21 cellular contexts compared by ENCODE assay signal in genomic region chr4:113145147-113145518, GRCh38.
DNase-seq lines count a peak whose midpoint lies in the region; ATAC-seq, FAIRE-seq and TF ChIP-seq lines count a peak whose summit lies in the region.
"Had no signal": no experiment of that assay in that cellular context is flagged by ENCODE, and none has a peak within 500 bp of the region (broad histone marks: within the 10 kb centered on the region; RNA-seq: fewer than 3 reads in every experiment).

No MANE protein-coding gene starts in this region.

- TF ChIP-seq CTCF in GM23338 (conservative IDR thresholded peaks at IDR 0.05; ENCODE audit: low read depth in 2 of 2) (no peak), astrocyte (IDR thresholded peaks at IDR 0.05; ENCODE audit: insufficient read depth, low read depth, low read length) (no peak), gastrocnemius medialis (IDR thresholded peaks at IDR 0.05 in 4 of 5, conservative IDR thresholded peaks at IDR 0.05 in 1 of 5) (no peak), gastroesophageal sphincter (IDR thresholded peaks at IDR 0.05) (no peak)

- H3K36me3 ChIP-seq in GM23338 (ENCODE audit: insufficient read depth) (no peaks in the 10 kb centered on the region), astrocyte (ENCODE audit: insufficient read depth, low read length) (no peaks in the 10 kb centered on the region), mesendoderm (ENCODE audit: control insufficient read depth, insufficient read depth, low read length) (no peaks in the 10 kb centered on the region), gastrocnemius medialis (no peaks in the 10 kb centered on the region), gastroesophageal sphincter (no peaks in the 10 kb centered on the region)

- no peak overlapping the region for H3K4ac ChIP-seq in mesendoderm (ENCODE audit: low read depth, low read length)

- H3K4me1 ChIP-seq in GM23338 (ENCODE audit: insufficient read depth): peaks cover 66% of the 10 kb centered on the region
- peaks cover 17% of the 10 kb centered on the region for H3K4me1 ChIP-seq in astrocyte (ENCODE audit: insufficient read depth, low read length)
- H3K4me1 ChIP-seq in mesendoderm (ENCODE audit: control insufficient read depth, low read depth, low read length): peaks cover 11% of the 10 kb centered on the region
- peaks cover 16 to 33% of the 10 kb centered on the region in 2 donors for H3K4me1 ChIP-seq in gastrocnemius medialis
- H3K4me1 ChIP-seq in gastroesophageal sphincter: peaks cover 0 to 21% (median 0%) of the 10 kb centered on the region in 3 donors

- H2BK5ac ChIP-seq in mesendoderm (ENCODE audit: low read length): no peak overlapping the region

- H3K36me3 Mint-ChIP-seq in GM23338 (ENCODE audit: low read depth) (0 out of 3 replicates have a peak, but pooled peaks cover under 1% of the 10 kb centered on the region), astrocyte (ENCODE audit: low read depth, unreplicated experiment) (peaks cover 2% of the 10 kb centered on the region)

- H3K9me3 ChIP-seq in astrocyte (ENCODE audit: insufficient read depth, low read depth, low read length) (no peaks in the 10 kb centered on the region), gastrocnemius medialis (no peaks in the 10 kb centered on the region), gastroesophageal sphincter (no peaks in the 10 kb centered on the region)

- H4K20me1 ChIP-seq in GM23338 (replicated peaks; ENCODE audit: insufficient read depth) (no peaks in the 10 kb centered on the region), astrocyte (ENCODE audit: insufficient read depth, low read length) (no peaks in the 10 kb centered on the region)

- no peaks in the 10 kb centered on the region for H3K79me1 ChIP-seq in mesendoderm (ENCODE audit: low read length)

- H3K4me3 ChIP-seq in GM23338 (peak overlapping the region; percentile 12), astrocyte (ENCODE audit: insufficient read depth, low read depth, low read length) (no peak overlapping the region), mesendoderm (ENCODE audit: low read length) (no peak overlapping the region), gastrocnemius medialis (peak overlapping the region in 3 of 4 donors; percentile 56 to 59 (median 58)), gastroesophageal sphincter (no peak overlapping the region)

- ATAC-seq in GM23338: no peak
- ATAC-seq in gastrocnemius medialis: no peak
- no peak for ATAC-seq in GM21528 (IDR thresholded peaks at IDR 0.05; ENCODE audit: low FRiP score, unreplicated experiment)
- ATAC-seq in gastroesophageal sphincter: no peak
- ATAC-seq: activated CD8-positive, alpha-beta T cell treated with anti-CD3 and anti-CD28 coated beads, Interleukin-2, amount 10 ng/mL, durations not matched to agents 7 days and 5 days had no signal

- H3K4me1 Mint-ChIP-seq in GM23338 (peaks cover 72% of the 10 kb centered on the region), astrocyte (ENCODE audit: low read depth, unreplicated experiment) (peaks cover 44% of the 10 kb centered on the region)

- peak overlapping the region; percentile 57 for H3K56ac ChIP-seq in mesendoderm (ENCODE audit: low read length)

- no peak overlapping the region for H2BK120ac ChIP-seq in mesendoderm (ENCODE audit: low read depth, low read length)

- peaks cover 7% of the 10 kb centered on the region for H3K27me3 Mint-ChIP-seq in GM23338 (ENCODE audit: insufficient read depth, low read depth, poor library complexity)
- H3K27me3 Mint-ChIP-seq in astrocyte (ENCODE audit: low read depth, unreplicated experiment): no peaks in the 10 kb centered on the region

- H3K79me2 ChIP-seq in GM23338 (replicated peaks; ENCODE audit: insufficient read depth) (no peaks in the 10 kb centered on the region), astrocyte (ENCODE audit: insufficient read depth, low read length) (no peaks in the 10 kb centered on the region), mesendoderm (ENCODE audit: control insufficient read depth, insufficient read depth, low read length) (no peaks in the 10 kb centered on the region)

- no peak for TF ChIP-seq EP300 in gastroesophageal sphincter (IDR thresholded peaks at IDR 0.05)

- no peak for TF ChIP-seq POLR2A in gastrocnemius medialis (IDR thresholded peaks at IDR 0.05)
- no peak for TF ChIP-seq POLR2A in gastroesophageal sphincter (IDR thresholded peaks at IDR 0.05)

- no peaks in the 10 kb centered on the region for H3K9me3 Mint-ChIP-seq in GM23338
- H3K9me3 Mint-ChIP-seq in astrocyte (ENCODE audit: unreplicated experiment): no peaks in the 10 kb centered on the region

- no peak for FAIRE-seq in astrocyte (lab: Jason Lieb, UNC)
- FAIRE-seq: frontal cortex, H54, HTR-8/SVneo had no signal

- no peak overlapping the region for H4K8ac ChIP-seq in mesendoderm (ENCODE audit: low read depth, low read length)

- H3F3A ChIP-seq in GM23338 (replicated peaks; ENCODE audit: low read depth): no peaks in the 10 kb centered on the region

- H3K27me3 ChIP-seq in GM23338 (ENCODE audit: insufficient read depth) (no peaks in the 10 kb centered on the region), astrocyte (ENCODE audit: insufficient read depth, low read length) (no peaks in the 10 kb centered on the region), mesendoderm (ENCODE audit: insufficient read depth, low read length, poor library complexity) (no peaks in the 10 kb centered on the region), gastrocnemius medialis (no peaks in the 10 kb centered on the region), gastroesophageal sphincter (no peaks in the 10 kb centered on the region)

- H3K18ac ChIP-seq in mesendoderm (ENCODE audit: low read length): no peak overlapping the region

- H4K5ac ChIP-seq in mesendoderm (ENCODE audit: low read length): no peak overlapping the region

- intact Hi-C loops in gastrocnemius medialis (cut with DNase I; ENCODE audit: low total_unique reads): loop anchor here (5.0 to 10.0 kb wide), 3 partner anchors 37 to 910 kb away; partner anchors contain the start of gene AP1AR

- no peak overlapping the region for H2AK5ac ChIP-seq in mesendoderm (ENCODE audit: low read length)

- H3K4me3 Mint-ChIP-seq in GM23338 (peak overlapping the region; percentile 69), astrocyte (ENCODE audit: unreplicated experiment) (peak overlapping the region; percentile 65)
- H3K4me3 Mint-ChIP-seq: activated CD8-positive, alpha-beta T cell treated with anti-CD3 and anti-CD28 coated beads, Interleukin-2, amount 10 ng/mL, durations not matched to agents 7 days and 5 days had no signal

- in situ Hi-C loops in gastrocnemius medialis (cut with MboI; ENCODE audit: low sequenced_read_pairs in 4 of 4): no loop called here

- H3K27ac ChIP-seq in GM23338 (ENCODE audit: low read depth) (peak overlapping the region; percentile 84), astrocyte (ENCODE audit: low read depth, low read length) (no peak overlapping the region), mesendoderm (ENCODE audit: low read depth, low read length) (no peak overlapping the region), gastrocnemius medialis (peak overlapping the region; percentile 86 to 90 (median 88)), gastroesophageal sphincter (peak overlapping the region in 1 of 4 donors; percentile 34)

- H3K27ac Mint-ChIP-seq in GM23338 (peak overlapping the region; percentile 88; the same call in 1 of the 2 replicates), astrocyte (ENCODE audit: unreplicated experiment) (peak overlapping the region; percentile 75)
- H3K27ac Mint-ChIP-seq: activated CD8-positive, alpha-beta T cell treated with anti-CD3 and anti-CD28 coated beads, Interleukin-2, amount 10 ng/mL, durations not matched to agents 7 days and 5 days had no signal

- WGBS in mesendoderm (ENCODE audit: extremely low coverage, insufficient coverage, low lambda C conversion rate): no CpG with 5 or more reads among the region's 1 CpG
- 83 to 92% methylated on average over 1 of the region's 1 CpG for WGBS in gastroesophageal sphincter (ENCODE audit: low coverage in 1 of 2), 2 donors

- no peak overlapping the region for H3K23ac ChIP-seq in mesendoderm (ENCODE audit: low read length)

- no peak overlapping the region for H2AFZ ChIP-seq in GM23338
- H2AFZ ChIP-seq in astrocyte (ENCODE audit: low read depth, low read length): no peak overlapping the region

- no peak overlapping the region for H2BK15ac ChIP-seq in mesendoderm (replicated peaks; ENCODE audit: low read depth)

- DNase-seq in GM23338 (ENCODE audit: low spot score) (no peak), astrocyte (ENCODE audit: low read depth) (no peak), mesendoderm (no peak), gastrocnemius medialis (no peak), germinal center (ENCODE audit: low spot score) (no peak)
- DNase-seq: activated CD4-positive, CD25-positive, alpha-beta regulatory T cell; activated CD8-positive, alpha-beta T cell treated with anti-CD3 and anti-CD28 coated beads, Interleukin-2, amount 10 ng/mL, durations not matched to agents 7 days and 5 days; activated naive CD4-positive, alpha-beta T cell; activated T-cell treated with anti-CD3 and anti-CD28 coated beads, Interleukin-2, amount 50 U/mL, for 1 hour; central memory CD4-positive, alpha-beta T cell; DND-41; erythroblast; NCI-H2171; NCI-H526 treated with DMSO at 0.1 percent for 48 hours; stimulated activated CD4-positive, alpha-beta T cell treated with anti-CD3 and anti-CD28 coated beads, Interleukin-15, amount 100 ng/mL, for 24 hours; T1000 had no signal

- no peaks in the 10 kb centered on the region for H3K9me2 ChIP-seq in GM23338 (ENCODE audit: insufficient read depth)

- no peak overlapping the region for H3K9ac ChIP-seq in astrocyte (ENCODE audit: low read length)
- H3K9ac ChIP-seq in mesendoderm (ENCODE audit: low read length): no peak overlapping the region

- peak overlapping the region; percentile 39 for H3K4me2 ChIP-seq in GM23338
- H3K4me2 ChIP-seq in astrocyte (ENCODE audit: low read length): no peak overlapping the region
- H3K4me2 ChIP-seq in mesendoderm (ENCODE audit: low read length): no peak overlapping the region

TF ChIP-seq in GM23338, 12 proteins besides CTCF, POLR2A, EP300 and RAD21 (continues in another document):
- TF ChIP-seq CREB1 (CRISPR knock-in tag; IDR thresholded peaks at IDR 0.05; ENCODE audit: low read depth): no peak
- no peak for TF ChIP-seq ZNF114 (CRISPR knock-in tag; IDR thresholded peaks at IDR 0.05)

Comparison
In these comparisons a context has a peak if more than half of its experiments do, and no peak if none do; other contexts are left out.
1. H3K27ac ChIP-seq: peak in GM23338 (single experiment) and gastrocnemius medialis (4 of 4); none in astrocyte (single experiment) and mesendoderm (single experiment).
2. H3K4me3 ChIP-seq: peak in GM23338 (single experiment) and gastrocnemius medialis (3 of 4); none in astrocyte (single experiment), mesendoderm (single experiment) and gastroesophageal sphincter (0 of 2).